1 cellular context compared by ENCODE assay signal in the genomic region with DNA sequence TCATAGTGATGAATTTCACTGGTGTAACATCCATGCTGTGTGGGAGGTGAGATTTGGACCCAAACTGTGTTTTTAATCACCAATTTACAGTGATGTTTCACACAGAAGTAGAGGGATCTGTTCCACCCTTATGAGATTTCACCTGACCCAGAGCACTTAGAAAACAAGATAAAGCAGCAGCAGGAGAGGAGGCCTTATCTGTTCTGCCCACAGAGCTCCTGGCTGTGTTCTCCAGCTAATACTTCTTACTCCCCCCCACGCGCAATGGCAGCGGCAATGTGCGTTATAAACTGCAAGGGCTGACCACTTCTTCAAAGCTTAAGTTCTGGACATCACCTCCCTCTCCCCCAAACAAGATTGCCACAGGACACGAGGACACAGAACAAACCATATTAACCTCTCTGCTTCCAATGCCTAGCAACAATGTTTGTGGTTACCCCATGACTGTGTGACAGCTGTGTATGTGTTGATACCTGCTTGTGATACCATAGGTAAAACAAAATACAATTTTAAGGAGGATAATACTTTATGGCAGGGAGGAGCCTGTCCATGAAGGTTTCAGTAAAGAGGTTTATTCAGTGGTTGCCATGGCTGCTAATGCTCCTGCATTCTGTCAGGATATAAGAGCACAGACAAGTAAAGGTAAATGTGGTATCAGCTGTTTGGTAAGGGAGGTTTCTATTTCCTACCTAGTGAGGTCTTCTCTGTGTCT.
TF ChIP-seq lines count a peak whose summit lies in the region.

No MANE protein-coding gene starts in this region.

TF ChIP-seq in SK-N-SH treated with all-trans-retinoic acid at 6 μM for 48 hours, 23 proteins besides CTCF, POLR2A, EP300 and RAD21 (continued from another document):
- TF ChIP-seq, protein P1, sequence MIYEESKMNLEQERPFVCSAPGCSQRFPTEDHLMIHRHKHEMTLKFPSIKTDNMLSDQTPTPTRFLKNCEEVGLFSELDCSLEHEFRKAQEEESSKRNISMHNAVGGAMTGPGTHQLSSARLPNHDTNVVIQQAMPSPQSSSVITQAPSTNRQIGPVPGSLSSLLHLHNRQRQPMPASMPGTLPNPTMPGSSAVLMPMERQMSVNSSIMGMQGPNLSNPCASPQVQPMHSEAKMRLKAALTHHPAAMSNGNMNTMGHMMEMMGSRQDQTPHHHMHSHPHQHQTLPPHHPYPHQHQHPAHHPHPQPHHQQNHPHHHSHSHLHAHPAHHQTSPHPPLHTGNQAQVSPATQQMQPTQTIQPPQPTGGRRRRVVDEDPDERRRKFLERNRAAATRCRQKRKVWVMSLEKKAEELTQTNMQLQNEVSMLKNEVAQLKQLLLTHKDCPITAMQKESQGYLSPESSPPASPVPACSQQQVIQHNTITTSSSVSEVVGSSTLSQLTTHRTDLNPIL (CRISPR knock-in tag; IDR thresholded peaks at IDR 0.05; ENCODE audit: low read depth), result no peak
- TF ChIP-seq ZFP3 (CRISPR knock-in tag; IDR thresholded peaks at IDR 0.05) (no peak; the same call in 1 of the 2 replicates), ISL1 (CRISPR knock-in tag; IDR thresholded peaks at IDR 0.05) (no peak; the same call in 1 of the 2 replicates)
